ENCODE assay signal across 1 cellular context in genomic region chr2:120769076-120769786, GRCh38.
TF ChIP-seq lines count a peak whose summit lies in the region.

No MANE protein-coding gene starts in this region.

TF ChIP-seq in H1, 55 proteins besides CTCF, POLR2A, EP300 and RAD21:
- TF ChIP-seq GTF2F1 (IDR thresholded peaks at IDR 0.05; ENCODE audit: borderline replicate concordance, low read depth, low read length) (no peak), PHF8 (conservative IDR thresholded peaks at IDR 0.05; ENCODE audit: low read depth, low read length) (no peak), SRF (IDR thresholded peaks at IDR 0.05; ENCODE audit: low read depth, low read length) (no peak), EGR1 (IDR thresholded peaks at IDR 0.05; ENCODE audit: borderline replicate concordance, low read depth, low read length) (no peak), RNF2 (IDR thresholded peaks at IDR 0.05; ENCODE audit: borderline replicate concordance, low read depth, low read length, missing control alignments, poor library complexity, severe bottlenecking) (no peak), CBX5 (IDR thresholded peaks at IDR 0.05; ENCODE audit: low read depth, low read length) (no peak), ZNF274 (IDR thresholded peaks at IDR 0.05; ENCODE audit: borderline replicate concordance, extremely low read depth, low read length) (no peak), GABPA (IDR thresholded peaks at IDR 0.05; ENCODE audit: borderline replicate concordance, insufficient read depth, low read length) (no peak), EZH2 (IDR thresholded peaks at IDR 0.05; ENCODE audit: low read depth, low read length, severe bottlenecking) (no peak), ASH2L (IDR thresholded peaks at IDR 0.05; ENCODE audit: low read length) (no peak), TCF12 (IDR thresholded peaks at IDR 0.05; ENCODE audit: low read depth, low read length) (no peak), CREB1 (IDR thresholded peaks at IDR 0.05) (no peak)
- TF ChIP-seq, protein P1, sequence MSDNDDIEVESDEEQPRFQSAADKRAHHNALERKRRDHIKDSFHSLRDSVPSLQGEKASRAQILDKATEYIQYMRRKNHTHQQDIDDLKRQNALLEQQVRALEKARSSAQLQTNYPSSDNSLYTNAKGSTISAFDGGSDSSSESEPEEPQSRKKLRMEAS (IDR thresholded peaks at IDR 0.05), result no peak
TF ChIP-seq in H1: peak in this region for 0.
